8 cellular contexts compared by ENCODE assay signal in the genomic region with DNA sequence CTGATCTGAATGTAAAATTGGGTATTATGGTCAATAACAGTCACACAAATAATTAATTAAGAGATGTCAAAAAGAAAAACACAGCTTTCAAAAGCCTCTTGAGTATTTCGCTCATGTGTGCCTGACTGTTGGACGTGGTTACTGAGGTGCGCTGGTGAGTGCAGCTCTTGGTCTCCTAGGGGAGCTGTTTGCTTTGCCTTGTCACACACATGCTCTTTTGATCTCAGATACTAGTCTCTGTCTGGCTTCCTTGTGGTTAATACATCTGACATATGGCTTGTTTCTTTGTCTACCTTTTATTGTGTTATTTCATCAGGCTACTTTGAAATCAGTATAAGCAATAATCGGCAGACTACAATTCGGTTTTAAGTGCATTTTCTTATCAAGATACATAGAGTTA. TPM values are rescaled to one million over a fixed set of nuclear protein-coding genes. Genes with fewer than 3 reads are reported as not detected.
A peak's percentile ranks its signal among the peaks of the same experiment; 100 is the strongest.
DNase-seq lines count a peak whose midpoint lies in the region; ATAC-seq and TF ChIP-seq lines count a peak whose summit lies in the region.
"Had no signal": no experiment of that assay in that cellular context is flagged by ENCODE, and none has a peak within 500 bp of the region (broad histone marks: within the 10 kb centered on the region; RNA-seq: fewer than 3 reads in every experiment).

No MANE protein-coding gene starts in this region.

- H3K36me3 ChIP-seq in GM06990 (ENCODE audit: control insufficient read depth, insufficient read depth, low read length) (no peaks in the 10 kb centered on the region), RWPE2 (ENCODE audit: low read depth) (no peaks in the 10 kb centered on the region)
- H3K36me3 ChIP-seq in effector memory CD4-positive, alpha-beta T cell (ENCODE audit: control insufficient read depth, insufficient read depth, low read length), result no peaks in the 10 kb centered on the region
- H3K36me3 ChIP-seq: gastrocnemius medialis had no signal

- ATAC-seq in RWPE2 (ENCODE audit: low read depth) (no peak), left colon (peak; percentile 92)
- ATAC-seq: gastrocnemius medialis had no signal

- H3K4me1 ChIP-seq in RWPE2 (ENCODE audit: insufficient read depth, poor library complexity, severe bottlenecking), result peaks cover 3% of the 10 kb centered on the region
- no peaks in the 10 kb centered on the region for H3K4me1 ChIP-seq in effector memory CD4-positive, alpha-beta T cell (ENCODE audit: control insufficient read depth, insufficient read depth, low read length, poor library complexity, severe bottlenecking)

- intact Hi-C loops in left colon (cut with DNase I, micrococcal nuclease) (no loop called here), dorsolateral prefrontal cortex (cut with DNase I) (no loop called here)

- H3K27me3 ChIP-seq in GM06990 (replicated peaks; ENCODE audit: control insufficient read depth, insufficient read depth, low read length) (no peaks in the 10 kb centered on the region), RWPE2 (ENCODE audit: insufficient read depth, poor library complexity, severe bottlenecking) (no peaks in the 10 kb centered on the region), dorsolateral prefrontal cortex (no peaks in the 10 kb centered on the region)
- H3K27me3 ChIP-seq in effector memory CD4-positive, alpha-beta T cell (replicated peaks; ENCODE audit: control insufficient read depth, insufficient read depth, low read length, poor library complexity, severe bottlenecking), result no peaks in the 10 kb centered on the region
- H3K27me3 ChIP-seq: gastrocnemius medialis had no signal

- no peak overlapping the region for H3K27ac ChIP-seq in RWPE2 (ENCODE audit: poor library complexity, severe bottlenecking)
- no peak overlapping the region for H3K27ac ChIP-seq in dorsolateral prefrontal cortex
- no peak overlapping the region for H3K27ac ChIP-seq in effector memory CD4-positive, alpha-beta T cell (ENCODE audit: insufficient read depth, low read length, poor library complexity, severe bottlenecking)
- H3K27ac ChIP-seq: gastrocnemius medialis had no signal

- TF ChIP-seq CTCF in GM06990 (IDR thresholded peaks at IDR 0.05; ENCODE audit: insufficient read depth, low read length, poor library complexity, severe bottlenecking), result peak; percentile 6
- peak; percentile 31 for TF ChIP-seq CTCF in RWPE2 (IDR thresholded peaks at IDR 0.05; ENCODE audit: poor library complexity, severe bottlenecking)
- no peak for TF ChIP-seq CTCF in dorsolateral prefrontal cortex (IDR thresholded peaks at IDR 0.05 in 54 of 56, conservative IDR thresholded peaks at IDR 0.05 in 2 of 56; ENCODE audit: low read depth in 1 of 56, partially characterized antibody in 56 of 56)

- no peaks in the 10 kb centered on the region for H3K9me3 ChIP-seq in RWPE2 (ENCODE audit: severe bottlenecking)
- no peaks in the 10 kb centered on the region for H3K9me3 ChIP-seq in effector memory CD4-positive, alpha-beta T cell (ENCODE audit: control insufficient read depth, low read length)
- H3K9me3 ChIP-seq: gastrocnemius medialis had no signal

- H3K4me3 ChIP-seq in GM06990 (replicated peaks; ENCODE audit: low read depth, low read length) (no peak overlapping the region), RWPE2 (ENCODE audit: severe bottlenecking) (no peak overlapping the region), dorsolateral prefrontal cortex (no peak overlapping the region)
- no peak overlapping the region for H3K4me3 ChIP-seq in effector memory CD4-positive, alpha-beta T cell (ENCODE audit: insufficient read depth, low read depth, low read length, poor library complexity, severe bottlenecking)
- H3K4me3 ChIP-seq: gastrocnemius medialis had no signal

- no peak for DNase-seq in GM06990 (ENCODE audit: extremely low read depth, insufficient read length)
- peak; percentile 52 for DNase-seq in NCI-H1092 (lab: John Stamatoyannopoulos, UW)
- DNase-seq in RWPE2 (ENCODE audit: low spot score), result no peak
- DNase-seq in left colon, result no peak
- DNase-seq in dorsolateral prefrontal cortex, result no peak
- DNase-seq in effector memory CD4-positive, alpha-beta T cell, result no peak
- no peak for DNase-seq in stimulated activated CD8-positive, alpha-beta memory T cell treated with anti-CD3 and anti-CD28 coated beads, Interleukin-4, amount 100 ng/mL, for 48 hours
- DNase-seq: gastrocnemius medialis had no signal

RNA-seq across cellular contexts. Expression of a gene that starts 51.5 kb away (rescaled TPM):
- total RNA-seq in left colon (1 to 10 TPM; 2.2 to 4.1 TPM), dorsolateral prefrontal cortex (100 to 1,000 TPM in 6 of 120 experiments, 10 to 100 TPM in 114; 10.9 to 126 (median 52.2) TPM)

Comparison
In these comparisons a context has a peak if more than half of its experiments do, and no peak if none do; other contexts are left out.
1. CTCF ChIP-seq: peak in GM06990 (single experiment) and RWPE2 (single experiment); none in dorsolateral prefrontal cortex (0 of 56).